12 cellular contexts compared by ENCODE assay signal in genomic region chr6:160708993-160709392, GRCh38. TPM values are rescaled to one million over a fixed set of nuclear protein-coding genes. Genes with fewer than 3 reads are reported as not detected.
DNase-seq lines count a peak whose midpoint lies in the region; ATAC-seq, FAIRE-seq and TF ChIP-seq lines count a peak whose summit lies in the region.
"Not testable (repeated sequence)": the region's sequence is repeated elsewhere in the genome, so short reads cannot be mapped to it uniquely, and the experiment has no call there.
"Had no signal": no experiment of that assay in that cellular context is flagged by ENCODE, and none has a peak within 500 bp of the region (broad histone marks: within the 10 kb centered on the region; RNA-seq: fewer than 3 reads in every experiment).

No MANE protein-coding gene starts in this region.

- H3K4me2 ChIP-seq in HepG2 (ENCODE audit: low read depth, low read length), result peak overlapping the region; percentile 49; the same call in 1 of the 2 replicates

- not testable (repeated sequence) for TF ChIP-seq POLR2A in HepG2 (IDR thresholded peaks at IDR 0.05; ENCODE audit: insufficient read depth in 1 of 2, low read depth in 2 of 2, low read length in 2 of 2); right lobe of liver (IDR thresholded peaks at IDR 0.05)

- intact Hi-C loops in kidney (cut with DNase I); HepG2 (cut with micrococcal nuclease; ENCODE audit: unreplicated experiment); right lobe of liver (cut with DNase I): not testable (repeated sequence)

- not testable (repeated sequence) for BruUV-seq in HepG2 (replicated peaks; lab: Mats Ljungman, UMichigan)

- in situ Hi-C loops in HepG2 (cut with HindIII; ENCODE audit: extremely low pct_ligation_motif_present, low pct_unique_long_range_greater_than_20kb), result not testable (repeated sequence)

- POLR2A ChIA-PET in HepG2 (lab: Yijun Ruan, JAX), result not testable (repeated sequence)

- not testable (repeated sequence) for H3K9me3 ChIP-seq in kidney (ENCODE audit: control insufficient read depth in 1 of 2, low read length in 2 of 2); HepG2 (ENCODE audit: low read length); right lobe of liver

- not testable (repeated sequence) for DNase-seq in kidney; HepG2 (ENCODE audit: low spot score); right lobe of liver

- not testable (repeated sequence) for TF ChIP-seq RAD21 in HepG2 (CRISPR knock-in tag; IDR thresholded peaks at IDR 0.05)

- FAIRE-seq in colon (lab: Jason Lieb, UNC), result peak; percentile 58
- peak; percentile 74 for FAIRE-seq in kidney (lab: Jason Lieb, UNC)
- FAIRE-seq in HepG2 (lab: Jason Lieb, UNC), result not testable (repeated sequence)

- H4K20me1 ChIP-seq in HepG2 (ENCODE audit: insufficient read depth, low read length), result not testable (repeated sequence)

- H3K27me3 ChIP-seq in HepG2 (ENCODE audit: control insufficient read depth in 1 of 2, insufficient read depth in 2 of 2, low read length in 2 of 2); right lobe of liver: not testable (repeated sequence)

- TF ChIP-seq EP300 in HepG2 (IDR thresholded peaks at IDR 0.05; ENCODE audit: low read depth in 2 of 2, low read length in 2 of 2); HepG2 (CRISPR knock-in tag; IDR thresholded peaks at IDR 0.05; ENCODE audit: borderline replicate concordance): not testable (repeated sequence)

- not testable (repeated sequence) for H3K4me3 ChIP-seq in kidney (ENCODE audit: low read length in 2 of 2); HepG2 (replicated peaks in 1 of 3; ENCODE audit: insufficient read depth in 1 of 3, low read depth in 2 of 3, low read length in 3 of 3)
- peak overlapping the region in 2 of 3 donors; percentile 15 to 30 for H3K4me3 ChIP-seq in right lobe of liver

- peaks cover 0 to 12% of the 10 kb centered on the region in 2 donors for H3K36me3 ChIP-seq in kidney (ENCODE audit: control insufficient read depth in 1 of 2, insufficient read depth in 2 of 2, low read length in 2 of 2)
- not testable (repeated sequence) for H3K36me3 ChIP-seq in HepG2 (replicated peaks in 1 of 2; ENCODE audit: control insufficient read depth in 1 of 2, insufficient read depth in 2 of 2, low read length in 2 of 2)
- peaks cover 0 to 48% (median 16%) of the 10 kb centered on the region in 4 donors for H3K36me3 ChIP-seq in right lobe of liver

- H2AFZ ChIP-seq in HepG2 (ENCODE audit: low read length), result not testable (repeated sequence)

- peak; percentile 77 for ATAC-seq in HepG2
- peak; percentile 42 to 67 (median 59) for ATAC-seq in right lobe of liver

- not testable (repeated sequence) for H3K27ac ChIP-seq in kidney (ENCODE audit: low read depth in 2 of 2, low read length in 2 of 2)
- H3K27ac ChIP-seq in HepG2 (ENCODE audit: extremely low read length, insufficient read depth, low read length), result peak overlapping the region; percentile 63
- peak overlapping the region; percentile 67 to 94 (median 71) for H3K27ac ChIP-seq in right lobe of liver

- H3K9ac ChIP-seq in kidney (ENCODE audit: low read length in 2 of 2); HepG2 (ENCODE audit: insufficient read depth, low read depth, low read length): not testable (repeated sequence)

- CTCF ChIA-PET in HepG2 (lab: Yijun Ruan, JAX; ENCODE audit: low intra/inter-chr PET ratio, low total read pairs), result not testable (repeated sequence)

- TF ChIP-seq CTCF in kidney (IDR thresholded peaks at IDR 0.05; ENCODE audit: borderline replicate concordance, extremely low read depth, insufficient read depth); HepG2 (CRISPR knock-in tag; IDR thresholded peaks at IDR 0.05); right lobe of liver (IDR thresholded peaks at IDR 0.05): not testable (repeated sequence)

- H3K4me1 ChIP-seq in kidney (ENCODE audit: control insufficient read depth in 1 of 2, insufficient read depth in 1 of 2, low read depth in 1 of 2, low read length in 2 of 2), result not testable (repeated sequence)
- peaks cover 52% of the 10 kb centered on the region for H3K4me1 ChIP-seq in HepG2 (ENCODE audit: insufficient read depth, low read length)
- H3K4me1 ChIP-seq in right lobe of liver, result peaks cover 0 to 40% (median 9%) of the 10 kb centered on the region in 4 donors

- H3K79me2 ChIP-seq in HepG2 (ENCODE audit: insufficient read depth, low read length), result not testable (repeated sequence)

TF ChIP-seq in HepG2, 621 proteins besides CTCF, POLR2A, EP300 and RAD21 (continues in another document):
- TF ChIP-seq HDAC1 (CRISPR knock-in tag; IDR thresholded peaks at IDR 0.05), result peak; percentile 44; the same call in 1 of the 2 replicates

RNA-seq across cellular contexts. Expression of gene PLG, which starts 6.9 kb away (rescaled TPM):
- total RNA-seq in kidney (2.4 TPM), HepG2 (2016; rRNA removed; fragmentation: Illumina TruSeq; extraction: Trizol) (3.9 and 10.7 TPM in 2 replicates), right lobe of liver (1,000 to 10,000 TPM in 4 of 6 experiments, 100 to 1,000 TPM in 2; 756 to 3,432 (median 1,885) TPM)
- polyA plus RNA-seq in kidney (ENCODE audit: insufficient read depth, low read depth, low replicate concordance) (211 TPM), HepG2 (2011; rRNA removed) (1.7 and 5.7 TPM in 2 replicates)
- 0.51 and 1.9 TPM in 2 replicates for total RNA-seq in HepG2 (2016; cell fraction: cytosol; rRNA removed; fragmentation: Illumina TruSeq; extraction: Trizol; ENCODE audit: low read depth)
- total RNA-seq in HepG2 (2016; cell fraction: insoluble cytoplasmic fraction; rRNA removed; fragmentation: Illumina TruSeq; extraction: Trizol), result 4.4 and 9.6 TPM in 2 replicates
- 1.3 and 2.2 TPM in 2 replicates for total RNA-seq in HepG2 (2016; cell fraction: membrane; rRNA removed; fragmentation: Illumina TruSeq; extraction: Trizol)
- 6.5 and 9.4 TPM in 2 replicates for total RNA-seq in HepG2 (2016; cell fraction: nucleus; rRNA removed; fragmentation: Illumina TruSeq; extraction: Trizol)
- 0.83 and 2.5 TPM in 2 replicates for polyA plus RNA-seq in HepG2 (2011; cell fraction: cytosol; rRNA removed)
- 1.8 and 4.6 TPM in 2 replicates for polyA plus RNA-seq in HepG2 (2011; cell fraction: nucleus; rRNA removed)
- 28.1 and 198 TPM in 2 replicates for polyA plus RNA-seq in HepG2 (2012)
- polyA plus RNA-seq in HepG2 (2016; cell fraction: cytosol; fragmentation: Illumina TruSeq; extraction: Trizol; ENCODE audit: low read depth), result 0.25 and 0.66 TPM in 2 replicates
- 4.9 TPM in 2 replicates for polyA plus RNA-seq in HepG2 (2016; cell fraction: insoluble cytoplasmic fraction; fragmentation: Illumina TruSeq; extraction: Trizol; ENCODE audit: low read depth)
- 0.73 and 1.2 TPM in 2 replicates for polyA plus RNA-seq in HepG2 (2016; cell fraction: membrane; fragmentation: Illumina TruSeq; extraction: Trizol; ENCODE audit: low read depth)
- polyA plus RNA-seq in HepG2 (2016; cell fraction: nucleus; fragmentation: Illumina TruSeq; extraction: Trizol; ENCODE audit: insufficient read depth, low read depth), result 10.2 and 10.7 TPM in 2 replicates
- 1.7 TPM in 1 of 2 replicates, not detected in the other for polyA minus RNA-seq in HepG2 (2011; rRNA and poly(A)+ RNA removed; ENCODE audit: low replicate concordance)
- 1.8 TPM in 2 replicates for polyA minus RNA-seq in HepG2 (2011; cell fraction: cytosol; rRNA and poly(A)+ RNA removed)
- 1.8 and 6.1 TPM in 2 replicates for polyA minus RNA-seq in HepG2 (2011; cell fraction: nucleus; rRNA and poly(A)+ RNA removed)
- total RNA-seq: A673; CD4-positive, CD25-positive, alpha-beta regulatory T cell; Daoy; G401 had no signal
- polyA plus RNA-seq: AG04450; CD14-positive monocyte; CD4-positive, alpha-beta memory T cell; CD4-positive, CD25-positive, alpha-beta regulatory T cell; CD8-positive, alpha-beta memory T cell had no signal

RNA-seq across cellular contexts. Expression of gene LPA, which starts 44.9 kb away (rescaled TPM):
- total RNA-seq in kidney (not detected), HepG2 (2016; rRNA removed; fragmentation: Illumina TruSeq; extraction: Trizol) (not detected in 2 replicates), right lobe of liver (100 to 1,000 TPM in 4 of 6 experiments, 10 to 100 TPM in 2; 13.5 to 442 (median 184) TPM)
- polyA plus RNA-seq in kidney (ENCODE audit: insufficient read depth, low read depth, low replicate concordance) (not detected), HepG2 (2011; rRNA removed) (0.04 TPM in 1 of 2 replicates, not detected in the other)
- not detected in 2 replicates for total RNA-seq in HepG2 (2016; cell fraction: cytosol; rRNA removed; fragmentation: Illumina TruSeq; extraction: Trizol; ENCODE audit: low read depth)
- total RNA-seq in HepG2 (2016; cell fraction: insoluble cytoplasmic fraction; rRNA removed; fragmentation: Illumina TruSeq; extraction: Trizol), result 0.06 TPM in 1 of 2 replicates, not detected in the other
- not detected in 2 replicates for total RNA-seq in HepG2 (2016; cell fraction: membrane; rRNA removed; fragmentation: Illumina TruSeq; extraction: Trizol)
- total RNA-seq in HepG2 (2016; cell fraction: nucleus; rRNA removed; fragmentation: Illumina TruSeq; extraction: Trizol), result not detected in 2 replicates
- polyA plus RNA-seq in HepG2 (2011; cell fraction: cytosol; rRNA removed), result not detected in 2 replicates
- 0.14 and 0.28 TPM in 2 replicates for polyA plus RNA-seq in HepG2 (2011; cell fraction: nucleus; rRNA removed)
- polyA plus RNA-seq in HepG2 (2012), result 0.08 TPM in 1 of 2 replicates, not detected in the other
- not detected in 2 replicates for polyA plus RNA-seq in HepG2 (2016; cell fraction: cytosol; fragmentation: Illumina TruSeq; extraction: Trizol; ENCODE audit: low read depth)
- polyA plus RNA-seq in HepG2 (2016; cell fraction: insoluble cytoplasmic fraction; fragmentation: Illumina TruSeq; extraction: Trizol; ENCODE audit: low read depth), result not detected in 2 replicates
- not detected in 2 replicates for polyA plus RNA-seq in HepG2 (2016; cell fraction: membrane; fragmentation: Illumina TruSeq; extraction: Trizol; ENCODE audit: low read depth)
- polyA plus RNA-seq in HepG2 (2016; cell fraction: nucleus; fragmentation: Illumina TruSeq; extraction: Trizol; ENCODE audit: insufficient read depth, low read depth), result not detected in 2 replicates
- not detected in 2 replicates for polyA minus RNA-seq in HepG2 (2011; rRNA and poly(A)+ RNA removed; ENCODE audit: low replicate concordance)
- not detected in 2 replicates for polyA minus RNA-seq in HepG2 (2011; cell fraction: cytosol; rRNA and poly(A)+ RNA removed)
- 0.26 and 0.37 TPM in 2 replicates for polyA minus RNA-seq in HepG2 (2011; cell fraction: nucleus; rRNA and poly(A)+ RNA removed)
- total RNA-seq: A673; CD4-positive, alpha-beta memory T cell; CD4-positive, CD25-positive, alpha-beta regulatory T cell; CD8-positive, alpha-beta memory T cell; Daoy; G401 had no signal
- polyA plus RNA-seq: AG04450; CD14-positive monocyte; CD4-positive, alpha-beta memory T cell; CD4-positive, CD25-positive, alpha-beta regulatory T cell; CD8-positive, alpha-beta memory T cell had no signal

Comparison
In these comparisons a context has a peak if more than half of its experiments do, and no peak if none do; other contexts are left out.
1. RNA of gene PLG, which starts 6.9 kb away (total RNA-seq): 756 to 3,432 TPM in right lobe of liver; 0.51 to 10.7 TPM in HepG2 and 2.4 TPM in kidney (single experiment); every median in the first group is over 10 times any median in the second.
2. RNA of gene LPA, which starts 44.9 kb away (total RNA-seq): 13.5 to 442 TPM in right lobe of liver; not detected in kidney (single experiment) and 0.06 TPM in HepG2; every median in the first group is over 10 times any median in the second.